In genomic region chr17:14815079-14815478, GRCh38 we compare ENCODE assay signal across 16 cellular contexts.
DNase-seq lines count a peak whose midpoint lies in the region; ATAC-seq and TF ChIP-seq lines count a peak whose summit lies in the region.
"Had no signal": no experiment of that assay in that cellular context is flagged by ENCODE, and none has a peak within 500 bp of the region (broad histone marks: within the 10 kb centered on the region; RNA-seq: fewer than 3 reads in every experiment).

No MANE protein-coding gene starts in this region.

- peak; percentile 89 to 90 for ATAC-seq in activated T-cell treated with anti-CD3 and anti-CD28 coated beads, Interleukin-2, amount 50 U/mL, for 72 hours (replicated peaks in 1 of 2)
- peak; percentile 89 for ATAC-seq in activated T-helper 17 cell treated with anti-CD3 and anti-CD28 coated beads, Interleukin-2, amount 50 U/mL, for 72 hours (replicated peaks)
- ATAC-seq in foreskin keratinocyte, result peak; percentile 80
- ATAC-seq: A549, GM12878 had no signal

- peaks cover 15% of the 10 kb centered on the region for H3K4me1 Mint-ChIP-seq in activated T-cell treated with anti-CD3 and anti-CD28 coated beads, Interleukin-2, amount 50 U/mL, for 72 hours (ENCODE audit: low read depth)
- H3K4me1 Mint-ChIP-seq in HFFc6 (ENCODE audit: low read depth) (peaks cover 52% of the 10 kb centered on the region), Calu3 (ENCODE audit: low read depth, unreplicated experiment) (no peaks in the 10 kb centered on the region)
- peaks cover 3% of the 10 kb centered on the region for H3K4me1 Mint-ChIP-seq in activated T-helper 17 cell treated with anti-CD3 and anti-CD28 coated beads, Interleukin-2, amount 50 U/mL, for 72 hours

- peaks cover 0 to 6% of the 10 kb centered on the region in 2 donors for H3K36me3 Mint-ChIP-seq in activated T-cell treated with anti-CD3 and anti-CD28 coated beads, Interleukin-2, amount 50 U/mL, for 72 hours (ENCODE audit: insufficient read depth in 2 of 2)
- peaks cover 22% of the 10 kb centered on the region for H3K36me3 Mint-ChIP-seq in HFFc6 (ENCODE audit: low read depth)
- no peaks in the 10 kb centered on the region for H3K36me3 Mint-ChIP-seq in activated T-helper 17 cell treated with anti-CD3 and anti-CD28 coated beads, Interleukin-2, amount 50 U/mL, for 72 hours (ENCODE audit: low read depth)
- no peaks in the 10 kb centered on the region for H3K36me3 Mint-ChIP-seq in Calu3 (ENCODE audit: insufficient read depth, unreplicated experiment)

- TF ChIP-seq CTCF in HFFc6 (IDR thresholded peaks at IDR 0.05) (no peak), foreskin keratinocyte (conservative IDR thresholded peaks at IDR 0.05) (no peak), Calu3 (IDR thresholded peaks at IDR 0.05; ENCODE audit: unreplicated experiment) (no peak)

- peak overlapping the region; percentile 12 for H3K27ac Mint-ChIP-seq in activated T-cell treated with anti-CD3 and anti-CD28 coated beads, Interleukin-2, amount 50 U/mL, for 72 hours
- H3K27ac Mint-ChIP-seq in HFFc6 (no peak overlapping the region; the same call in 1 of the 2 replicates), Calu3 (ENCODE audit: unreplicated experiment) (no peak overlapping the region)
- H3K27ac Mint-ChIP-seq in activated T-helper 17 cell treated with anti-CD3 and anti-CD28 coated beads, Interleukin-2, amount 50 U/mL, for 72 hours, result no peak overlapping the region

- no TSS peak for BruUV-seq in Calu3 (replicated peaks; lab: Mats Ljungman, UMichigan)

- H3K27ac ChIP-seq in foreskin keratinocyte, result peak overlapping the region; percentile 37
- H3K27ac ChIP-seq: A549; BLaER1 treated with 17β-estradiol and CSF1 and Interleukin-3, amounts not matched to agents 10 nM and 100 nM had no signal

- peaks cover 0 to 3% of the 10 kb centered on the region in 2 donors for H3K9me3 Mint-ChIP-seq in activated T-cell treated with anti-CD3 and anti-CD28 coated beads, Interleukin-2, amount 50 U/mL, for 72 hours
- H3K9me3 Mint-ChIP-seq in HFFc6 (peaks cover 19% of the 10 kb centered on the region), Calu3 (ENCODE audit: low read depth, unreplicated experiment) (peaks cover 21% of the 10 kb centered on the region)
- H3K9me3 Mint-ChIP-seq in activated T-helper 17 cell treated with anti-CD3 and anti-CD28 coated beads, Interleukin-2, amount 50 U/mL, for 72 hours, result no peaks in the 10 kb centered on the region

- H3K27me3 Mint-ChIP-seq in activated T-cell treated with anti-CD3 and anti-CD28 coated beads, Interleukin-2, amount 50 U/mL, for 72 hours (ENCODE audit: low read depth), result peaks cover 40% of the 10 kb centered on the region
- no peaks in the 10 kb centered on the region; the same call in 1 of the 2 replicates for H3K27me3 Mint-ChIP-seq in HFFc6 (ENCODE audit: insufficient read depth)
- H3K27me3 Mint-ChIP-seq in activated T-helper 17 cell treated with anti-CD3 and anti-CD28 coated beads, Interleukin-2, amount 50 U/mL, for 72 hours, result peaks cover 7% of the 10 kb centered on the region
- no peaks in the 10 kb centered on the region for H3K27me3 Mint-ChIP-seq in Calu3 (ENCODE audit: unreplicated experiment)

- intact Hi-C loops in Calu3 (cut with micrococcal nuclease; ENCODE audit: unreplicated experiment), result no loop called here

- H3K4me3 Mint-ChIP-seq in activated T-cell treated with anti-CD3 and anti-CD28 coated beads, Interleukin-2, amount 50 U/mL, for 72 hours, result no peak overlapping the region
- H3K4me3 Mint-ChIP-seq in HFFc6, result no peak overlapping the region
- H3K4me3 Mint-ChIP-seq in activated T-helper 17 cell treated with anti-CD3 and anti-CD28 coated beads, Interleukin-2, amount 50 U/mL, for 72 hours, result no peak overlapping the region
- no peak overlapping the region for H3K4me3 Mint-ChIP-seq in Calu3 (ENCODE audit: low read depth, unreplicated experiment)

- no peaks in the 10 kb centered on the region for H3K27me3 ChIP-seq in foreskin keratinocyte
- H3K27me3 ChIP-seq: BLaER1 treated with 17β-estradiol and CSF1 and Interleukin-3, amounts not matched to agents 10 nM and 100 nM had no signal

- CTCF ChIA-PET in Calu3 (lab: Charles Lee), result no interaction called here

- H3K4me1 ChIP-seq in foreskin keratinocyte, result peaks cover 9% of the 10 kb centered on the region
- H3K4me1 ChIP-seq: A549; BLaER1 treated with 17β-estradiol and CSF1 and Interleukin-3, amounts not matched to agents 10 nM and 100 nM; HAP-1 had no signal

- no peak for DNase-seq in activated T-cell treated with anti-CD3 and anti-CD28 coated beads, Interleukin-2, amount 50 U/mL, for 72 hours
- DNase-seq in activated T-cell treated with anti-CD3 and anti-CD28 coated beads, Interleukin-2, amount 50 U/mL, for 1 hour, result no peak
- peak; percentile 5 for DNase-seq in HFFc6
- DNase-seq in foreskin keratinocyte, result peak; percentile 36 to 59
- DNase-seq in Calu3, result no peak
- DNase-seq in iPS-NIHi7 (ENCODE audit: extremely low spot score), result no peak
- no peak for DNase-seq in stimulated activated naive CD4-positive, alpha-beta T cell treated with Interleukin-2 at 50 U/mL for 16 hours (lab: John Stamatoyannopoulos, UW)
- DNase-seq: DND-41, GDM1, NCI-H187 treated with DMSO at 0.1 percent for 48 hours, NCI-H69 had no signal

Comparison
In these comparisons a context has a peak if more than half of its experiments do, and no peak if none do; other contexts are left out.
1. DNase-seq: peak in HFFc6 (single experiment) and foreskin keratinocyte (2 of 2); none in activated T-cell treated with anti-CD3 and anti-CD28 coated beads, Interleukin-2, amount 50 U/mL, for 72 hours (0 of 2), activated T-cell treated with anti-CD3 and anti-CD28 coated beads, Interleukin-2, amount 50 U/mL, for 1 hour (single experiment), Calu3 (single experiment), iPS-NIHi7 (single experiment) and stimulated activated naive CD4-positive, alpha-beta T cell treated with Interleukin-2 at 50 U/mL for 16 hours (single experiment).
2. Peak in every context shown above with its lines, with median percentiles within 50 percentile points of each other: ATAC-seq.